Comparison of ENCODE assay signal across 2 cellular contexts in genomic region chr7:139487366-139488080, GRCh38.
TF ChIP-seq lines count a peak whose summit lies in the region.

No MANE protein-coding gene starts in this region.

TF ChIP-seq in HepG2, 621 proteins besides CTCF, POLR2A, EP300 and RAD21:
- TF ChIP-seq ZNF792 (CRISPR knock-in tag; IDR thresholded peaks at IDR 0.05) (no peak), RXRA (CRISPR knock-in tag; IDR thresholded peaks at IDR 0.05) (no peak), EZH2 (conservative IDR thresholded peaks at IDR 0.05; ENCODE audit: low read depth, low read length) (no peak), ZFP1 (CRISPR knock-in tag; IDR thresholded peaks at IDR 0.05) (no peak), IRF1 (CRISPR knock-in tag; IDR thresholded peaks at IDR 0.05; ENCODE audit: low read depth) (no peak), HNRNPK (IDR thresholded peaks at IDR 0.05; ENCODE audit: low read depth, low read length, poor library complexity, severe bottlenecking) (peak; percentile 89)

TF ChIP-seq in K562, 482 proteins besides CTCF, POLR2A, EP300 and RAD21:
- no peak for TF ChIP-seq ZBTB43 (CRISPR knock-in tag; IDR thresholded peaks at IDR 0.05)
- TF ChIP-seq KDM1A (IDR thresholded peaks at IDR 0.05), result peak; percentile 37 to 41; a peak in 2 of 4 replicates
- TF ChIP-seq CREB1 (IDR thresholded peaks at IDR 0.05), result no peak
- no peak for TF ChIP-seq CREB1 (CRISPR knock-in tag; IDR thresholded peaks at IDR 0.05)
- peak; percentile 91 for TF ChIP-seq ZNF121 (CRISPR knock-in tag; conservative IDR thresholded peaks at IDR 0.05)
- TF ChIP-seq ZKSCAN1 (IDR thresholded peaks at IDR 0.05; ENCODE audit: low read depth, low read length), result no peak
- TF ChIP-seq HNRNPK (IDR thresholded peaks at IDR 0.05; ENCODE audit: low read depth, low read length, poor library complexity, severe bottlenecking), result peak; percentile 83
- TF ChIP-seq ID3 (CRISPR knock-in tag; IDR thresholded peaks at IDR 0.05), result no peak
- TF ChIP-seq ID3 (tag; IDR thresholded peaks at IDR 0.05), result no peak
- TF ChIP-seq NUFIP1 (IDR thresholded peaks at IDR 0.05; ENCODE audit: partially characterized antibody), result no peak
- peak; percentile 80 for TF ChIP-seq PCBP2 (IDR thresholded peaks at IDR 0.05; ENCODE audit: low read depth, low read length, poor library complexity, severe bottlenecking)
- no peak for TF ChIP-seq POLR2AphosphoS2 (IDR thresholded peaks at IDR 0.05; ENCODE audit: low read length)
- no peak for TF ChIP-seq ZNF766 (CRISPR knock-in tag; conservative IDR thresholded peaks at IDR 0.05)
- TF ChIP-seq NEUROD1 (IDR thresholded peaks at IDR 0.05; ENCODE audit: borderline replicate concordance, low read depth, low read length, partially characterized antibody), result no peak
- peak; percentile 66 for TF ChIP-seq CBX2 (IDR thresholded peaks at IDR 0.05; ENCODE audit: insufficient read depth, low read length, poor library complexity, severe bottlenecking)
- 0 out of 2 replicates have a peak, but pooled peaks have one; percentile 2 for TF ChIP-seq ATF3 (IDR thresholded peaks at IDR 0.05)
- no peak for TF ChIP-seq ATF3 (CRISPR knock-in tag; conservative IDR thresholded peaks at IDR 0.05)
- TF ChIP-seq POLR2H (tag; IDR thresholded peaks at IDR 0.05; ENCODE audit: low read depth), result no peak
